ENCODE assay signal across 22 cellular contexts in the genomic region with DNA sequence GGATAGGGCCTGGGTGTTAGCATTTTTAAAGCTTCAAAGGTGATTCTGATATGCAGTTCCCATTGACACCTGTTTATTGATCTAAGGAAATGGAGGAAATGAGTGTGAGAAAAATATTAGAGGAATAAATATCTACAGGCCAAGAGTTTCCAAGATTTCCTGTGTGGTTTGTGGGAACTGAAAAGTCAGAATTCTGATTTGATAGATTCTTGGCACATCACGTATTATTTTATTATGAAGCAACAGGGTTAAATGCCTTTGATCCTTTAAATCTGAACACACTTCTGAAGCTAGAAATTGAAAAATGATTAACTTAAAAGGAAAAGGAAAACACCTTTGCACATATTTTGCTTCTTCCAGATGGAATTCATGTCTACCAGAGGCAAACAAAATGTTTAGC.
"Had no signal": no experiment of that assay in that cellular context is flagged by ENCODE, and none has a peak within 500 bp of the region (broad histone marks: within the 10 kb centered on the region; RNA-seq: fewer than 3 reads in every experiment).

No MANE protein-coding gene starts in this region.

- H3K9me3 Mint-ChIP-seq: activated CD4-positive, alpha-beta memory T cell treated with anti-CD3 and anti-CD28 coated beads, Interleukin-2, amount 10 ng/mL, durations not matched to agents 7 days and 5 days; activated naive CD4-positive, alpha-beta T cell treated with anti-CD3 and anti-CD28 coated beads, Interleukin-2, amount 10 ng/mL, durations not matched to agents 7 days and 5 days; activated naive CD8-positive, alpha-beta T cell treated with anti-CD3 and anti-CD28 coated beads for 36 hours; activated T-cell treated with anti-CD3 and anti-CD28 coated beads, Interleukin-2, amount 50 U/mL, for 72 hours; activated T-helper 2 cell treated with anti-CD3 and anti-CD28 coated beads, Interferon-gamma antibody, Interleukin-2, Interleukin-4, amounts not matched to agents 10 μg/mL and 5 μg/mL and 100 μg/mL, durations not matched to agents 14 hours and 24 hours and 36 hours; T-cell had no signal

- DNase-seq: activated CD4-positive, alpha-beta memory T cell treated with anti-CD3 and anti-CD28 coated beads, Interleukin-2, amount 10 ng/mL, durations not matched to agents 7 days and 5 days; activated CD4-positive, alpha-beta T cell treated with anti-CD3 and anti-CD28 coated beads for 36 hours; activated CD4-positive, alpha-beta T cell treated with anti-CD3 and anti-CD28 coated beads, Interleukin-2, amount 50 U/mL, for 1 hour; activated CD8-positive, alpha-beta memory T cell treated with anti-CD3 and anti-CD28 coated beads, Interleukin-2, amount 50 U/mL, for 4 hours; activated gamma-delta T cell treated with Interleukin-2 at 50 U/mL for 16 hours; activated naive CD4-positive, alpha-beta T cell treated with anti-CD3 and anti-CD28 coated beads, Interleukin-2, amount 10 ng/mL, durations not matched to agents 7 days and 5 days; activated naive CD8-positive, alpha-beta T cell treated with anti-CD3 and anti-CD28 coated beads for 36 hours; activated T-cell treated with anti-CD3 and anti-CD28 coated beads, Interleukin-2, amount 50 U/mL, for 72 hours; KG1; NCI-H1048; NCI-H146; NCI-H187 treated with DMSO at 0.1 percent for 48 hours; NCI-H2081 treated with DMSO at 0.1 percent for 48 hours; NCI-H446 treated with DMSO at 0.1 percent for 48 hours; NCI-H526; NCI-H774; T-cell; T-helper 2 cell; WERI-Rb-1 had no signal

- H3K4me3 Mint-ChIP-seq: activated CD4-positive, alpha-beta memory T cell treated with anti-CD3 and anti-CD28 coated beads, Interleukin-2, amount 10 ng/mL, durations not matched to agents 7 days and 5 days; activated CD4-positive, alpha-beta T cell treated with anti-CD3 and anti-CD28 coated beads for 36 hours; activated naive CD4-positive, alpha-beta T cell treated with anti-CD3 and anti-CD28 coated beads, Interleukin-2, amount 10 ng/mL, durations not matched to agents 7 days and 5 days; activated naive CD8-positive, alpha-beta T cell treated with anti-CD3 and anti-CD28 coated beads for 36 hours; activated T-cell treated with anti-CD3 and anti-CD28 coated beads, Interleukin-2, amount 50 U/mL, for 72 hours; IgD-negative memory B cell; T-cell had no signal

- H3K27me3 Mint-ChIP-seq: activated CD4-positive, alpha-beta memory T cell treated with anti-CD3 and anti-CD28 coated beads, Interleukin-2, amount 10 ng/mL, durations not matched to agents 7 days and 5 days; activated CD4-positive, alpha-beta T cell treated with anti-CD3 and anti-CD28 coated beads for 36 hours; activated naive CD4-positive, alpha-beta T cell treated with anti-CD3 and anti-CD28 coated beads, Interleukin-2, amount 10 ng/mL, durations not matched to agents 7 days and 5 days; activated naive CD8-positive, alpha-beta T cell treated with anti-CD3 and anti-CD28 coated beads for 36 hours; IgD-negative memory B cell; T-cell had no signal

- H3K27ac Mint-ChIP-seq: activated CD4-positive, alpha-beta memory T cell treated with anti-CD3 and anti-CD28 coated beads, Interleukin-2, amount 10 ng/mL, durations not matched to agents 7 days and 5 days; activated CD4-positive, alpha-beta T cell treated with anti-CD3 and anti-CD28 coated beads for 36 hours; activated naive CD4-positive, alpha-beta T cell treated with anti-CD3 and anti-CD28 coated beads, Interleukin-2, amount 10 ng/mL, durations not matched to agents 7 days and 5 days; activated naive CD8-positive, alpha-beta T cell treated with anti-CD3 and anti-CD28 coated beads for 36 hours; activated T-cell treated with anti-CD3 and anti-CD28 coated beads, Interleukin-2, amount 50 U/mL, for 72 hours; activated T-helper 2 cell treated with anti-CD3 and anti-CD28 coated beads, Interferon-gamma antibody, Interleukin-2, Interleukin-4, amounts not matched to agents 10 μg/mL and 5 μg/mL and 100 μg/mL, durations not matched to agents 14 hours and 24 hours and 36 hours; IgD-negative memory B cell; T-cell had no signal

- H3K36me3 Mint-ChIP-seq: activated naive CD4-positive, alpha-beta T cell treated with anti-CD3 and anti-CD28 coated beads, Interleukin-2, amount 10 ng/mL, durations not matched to agents 7 days and 5 days; activated naive CD8-positive, alpha-beta T cell treated with anti-CD3 and anti-CD28 coated beads for 36 hours; IgD-negative memory B cell had no signal

- H3K4me3 ChIP-seq: SK-N-MC had no signal

- H3K27ac ChIP-seq: SK-N-MC, WERI-Rb-1 had no signal

- H3K36me3 ChIP-seq: WERI-Rb-1 had no signal
